13 cellular contexts compared by ENCODE assay signal in genomic region chr7:153188630-153189029, GRCh38.
"Had no signal": no experiment of that assay in that cellular context is flagged by ENCODE, and none has a peak within 500 bp of the region (broad histone marks: within the 10 kb centered on the region; RNA-seq: fewer than 3 reads in every experiment).

No MANE protein-coding gene starts in this region.

- H3K36me3 ChIP-seq: cardiac muscle cell, tibial nerve had no signal

- H3K4me1 ChIP-seq: foreskin keratinocyte had no signal

- H3K4me3 Mint-ChIP-seq: activated B cell treated with CpG ODN at 0.5 μM for 24 hours; activated CD4-positive, alpha-beta T cell treated with anti-CD3 and anti-CD28 coated beads, Interleukin-2, amount 10 ng/mL, durations not matched to agents 7 days and 5 days; activated naive CD8-positive, alpha-beta T cell treated with anti-CD3 and anti-CD28 coated beads, Interleukin-2, amount 50 U/mL, for 24 hours; naive thymus-derived CD4-positive, alpha-beta T cell had no signal

- ATAC-seq: activated naive CD8-positive, alpha-beta T cell treated with anti-CD3 and anti-CD28 coated beads, Interleukin-2, amount 50 U/mL, for 24 hours; foreskin keratinocyte; left lobe of liver; naive thymus-derived CD4-positive, alpha-beta T cell had no signal

- H3K4me3 ChIP-seq: cardiac muscle cell, tibial nerve had no signal

- DNase-seq: activated B cell treated with CpG ODN at 0.5 μM for 24 hours; activated CD4-positive, alpha-beta T cell treated with anti-CD3 and anti-CD28 coated beads, Interleukin-2, amount 10 ng/mL, durations not matched to agents 7 days and 5 days; activated CD8-positive, alpha-beta memory T cell treated with anti-CD3 and anti-CD28 coated beads for 24 hours; activated naive CD4-positive, alpha-beta T cell treated with Interleukin-2 at 50 U/mL for 16 hours; activated naive CD8-positive, alpha-beta T cell treated with anti-CD3 and anti-CD28 coated beads, Interleukin-2, amount 50 U/mL, for 24 hours; foreskin keratinocyte; mammary epithelial cell; naive thymus-derived CD4-positive, alpha-beta T cell; stimulated activated CD4-positive, alpha-beta T cell treated with anti-CD3 and anti-CD28 coated beads, Interleukin-15, amount 100 ng/mL, for 24 hours; stimulated activated CD4-positive, alpha-beta T cell treated with anti-CD3 and anti-CD28 coated beads, Interleukin-4, amount 100 ng/mL, for 24 hours had no signal

- H3K4me1 Mint-ChIP-seq: activated B cell treated with CpG ODN at 0.5 μM for 24 hours; activated CD4-positive, alpha-beta T cell treated with anti-CD3 and anti-CD28 coated beads, Interleukin-2, amount 10 ng/mL, durations not matched to agents 7 days and 5 days; activated naive CD8-positive, alpha-beta T cell treated with anti-CD3 and anti-CD28 coated beads, Interleukin-2, amount 50 U/mL, for 24 hours; naive thymus-derived CD4-positive, alpha-beta T cell had no signal

- H3K9me3 Mint-ChIP-seq: activated B cell treated with CpG ODN at 0.5 μM for 24 hours; activated CD4-positive, alpha-beta T cell treated with anti-CD3 and anti-CD28 coated beads, Interleukin-2, amount 10 ng/mL, durations not matched to agents 7 days and 5 days; activated naive CD8-positive, alpha-beta T cell treated with anti-CD3 and anti-CD28 coated beads, Interleukin-2, amount 50 U/mL, for 24 hours had no signal

- H3K27me3 Mint-ChIP-seq: activated B cell treated with CpG ODN at 0.5 μM for 24 hours; activated CD4-positive, alpha-beta T cell treated with anti-CD3 and anti-CD28 coated beads, Interleukin-2, amount 10 ng/mL, durations not matched to agents 7 days and 5 days; activated naive CD8-positive, alpha-beta T cell treated with anti-CD3 and anti-CD28 coated beads, Interleukin-2, amount 50 U/mL, for 24 hours had no signal

- H3K27ac ChIP-seq: cardiac muscle cell, foreskin keratinocyte, tibial nerve had no signal

- H3K27ac Mint-ChIP-seq: activated B cell treated with CpG ODN at 0.5 μM for 24 hours; activated CD4-positive, alpha-beta T cell treated with anti-CD3 and anti-CD28 coated beads, Interleukin-2, amount 10 ng/mL, durations not matched to agents 7 days and 5 days; activated naive CD8-positive, alpha-beta T cell treated with anti-CD3 and anti-CD28 coated beads, Interleukin-2, amount 50 U/mL, for 24 hours; naive thymus-derived CD4-positive, alpha-beta T cell had no signal

- H3K27me3 ChIP-seq: cardiac muscle cell, foreskin keratinocyte, tibial nerve had no signal
